In the genomic region with DNA sequence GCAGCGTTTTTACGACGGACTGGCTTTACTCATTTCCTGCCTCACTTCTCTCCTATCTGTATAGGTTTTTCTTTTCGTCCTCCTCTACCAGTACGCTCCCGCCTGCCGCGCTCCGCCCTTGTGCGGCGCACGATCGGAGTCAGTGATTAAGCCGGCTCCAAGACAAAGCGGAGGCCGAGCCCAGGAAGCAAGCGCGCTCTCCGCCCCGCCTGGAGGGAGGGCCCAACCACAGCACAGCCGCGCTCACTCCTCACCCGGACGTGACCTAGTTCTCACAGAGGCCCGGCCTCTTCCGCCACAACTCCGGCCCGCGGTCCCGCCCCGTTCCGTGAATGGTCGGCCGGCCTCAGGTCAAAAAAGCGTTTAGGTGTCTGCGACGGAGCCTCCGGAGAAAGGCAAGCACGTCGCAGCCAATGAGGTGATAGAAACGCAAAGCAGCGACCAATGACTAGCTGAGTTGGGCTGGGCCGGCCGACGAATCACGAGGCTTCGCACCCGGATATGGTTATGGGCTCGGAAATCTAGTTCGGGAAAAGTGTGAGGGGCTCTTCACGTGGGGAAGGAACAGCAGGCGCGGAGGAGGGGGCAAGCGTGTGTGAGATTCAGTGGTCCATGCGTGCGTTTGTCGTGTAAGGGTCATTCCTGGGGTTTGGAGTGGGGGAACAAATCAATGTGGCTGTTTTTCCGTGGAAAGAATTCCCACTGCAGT, we compare ENCODE assay signal across 1 cellular context.
TF ChIP-seq lines count a peak whose summit lies in the region.

TSS of gene METTL13 (plus strand) at position 494 of the 709 bp plus-strand sequence. CDS start 308 bp downstream, outside the sequence.

TF ChIP-seq in HepG2, 621 proteins besides CTCF, POLR2A, EP300 and RAD21 (continued from another document and continues in another):
- TF ChIP-seq ZNF407 (CRISPR knock-in tag; IDR thresholded peaks at IDR 0.05; ENCODE audit: not compliant biosample characterization), result no peak
- TF ChIP-seq RFXAP (CRISPR knock-in tag; IDR thresholded peaks at IDR 0.05; ENCODE audit: borderline replicate concordance), result peak; percentile 97
- TF ChIP-seq NR3C1 (CRISPR knock-in tag; IDR thresholded peaks at IDR 0.05), result no peak
- no peak for TF ChIP-seq TRIM24 (CRISPR knock-in tag; IDR thresholded peaks at IDR 0.05)
- TF ChIP-seq NCOA5 (CRISPR knock-in tag; IDR thresholded peaks at IDR 0.05), result no peak
- TF ChIP-seq, protein P1, sequence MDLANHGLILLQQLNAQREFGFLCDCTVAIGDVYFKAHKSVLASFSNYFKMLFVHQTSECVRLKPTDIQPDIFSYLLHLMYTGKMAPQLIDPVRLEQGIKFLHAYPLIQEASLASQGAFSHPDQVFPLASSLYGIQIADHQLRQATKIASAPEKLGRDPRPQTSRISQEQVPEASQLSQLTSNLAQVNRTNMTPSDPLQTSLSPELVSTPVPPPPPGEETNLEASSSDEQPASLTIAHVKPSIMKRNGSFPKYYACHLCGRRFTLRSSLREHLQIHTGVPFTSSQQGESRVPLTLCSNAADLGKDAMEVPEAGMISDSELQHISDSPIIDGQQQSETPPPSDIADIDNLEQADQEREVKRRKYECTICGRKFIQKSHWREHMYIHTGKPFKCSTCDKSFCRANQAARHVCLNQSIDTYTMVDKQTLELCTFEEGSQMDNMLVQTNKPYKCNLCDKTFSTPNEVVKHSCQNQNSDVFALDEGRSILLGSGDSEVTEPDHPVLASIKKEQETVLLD (CRISPR knock-in tag; IDR thresholded peaks at IDR 0.05; ENCODE audit: low read depth), result peak; percentile 76
- TF ChIP-seq ZNF121 (CRISPR knock-in tag; IDR thresholded peaks at IDR 0.05), result no peak
- no peak for TF ChIP-seq ONECUT2 (CRISPR knock-in tag; IDR thresholded peaks at IDR 0.05)
- no peak for TF ChIP-seq HNF4G (IDR thresholded peaks at IDR 0.05; ENCODE audit: borderline replicate concordance, low read depth, low read length)
- no peak for TF ChIP-seq HNF4G (CRISPR knock-in tag; IDR thresholded peaks at IDR 0.05; ENCODE audit: borderline replicate concordance, low read depth)
- TF ChIP-seq MED13 (CRISPR knock-in tag; IDR thresholded peaks at IDR 0.05), result no peak
- TF ChIP-seq ZNF800 (CRISPR knock-in tag; IDR thresholded peaks at IDR 0.05), result no peak
- TF ChIP-seq SUZ12 (IDR thresholded peaks at IDR 0.05; ENCODE audit: low read depth, low read length), result no peak
- TF ChIP-seq ZNF598 (CRISPR knock-in tag; IDR thresholded peaks at IDR 0.05; ENCODE audit: borderline replicate concordance), result peak; percentile 68; the same call in 1 of the 2 replicates
- no peak for TF ChIP-seq RELA (CRISPR knock-in tag; IDR thresholded peaks at IDR 0.05)
- 0 out of 2 replicates have a peak, but pooled peaks have one; percentile 67 for TF ChIP-seq ZNF136 (CRISPR knock-in tag; IDR thresholded peaks at IDR 0.05; ENCODE audit: low read depth)
- TF ChIP-seq PLSCR1 (CRISPR knock-in tag; IDR thresholded peaks at IDR 0.05; ENCODE audit: borderline replicate concordance), result no peak
- TF ChIP-seq HDAC1 (CRISPR knock-in tag; IDR thresholded peaks at IDR 0.05), result peak; percentile 89
- TF ChIP-seq, protein P2, sequence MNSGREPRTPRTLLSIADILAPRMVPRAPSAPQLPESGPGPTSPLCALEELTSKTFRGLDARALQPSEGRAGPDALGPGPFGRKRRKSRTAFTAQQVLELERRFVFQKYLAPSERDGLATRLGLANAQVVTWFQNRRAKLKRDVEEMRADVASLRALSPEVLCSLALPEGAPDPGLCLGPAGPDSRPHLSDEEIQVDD (CRISPR knock-in tag; IDR thresholded peaks at IDR 0.05; ENCODE audit: borderline replicate concordance), result no peak
- peak; percentile 81; the same call in 1 of the 2 replicates for TF ChIP-seq ZNF607 (CRISPR knock-in tag; IDR thresholded peaks at IDR 0.05; ENCODE audit: borderline replicate concordance)
- no peak for TF ChIP-seq ZNF652 (CRISPR knock-in tag; IDR thresholded peaks at IDR 0.05; ENCODE audit: borderline replicate concordance, low read depth)
- TF ChIP-seq, protein P3, sequence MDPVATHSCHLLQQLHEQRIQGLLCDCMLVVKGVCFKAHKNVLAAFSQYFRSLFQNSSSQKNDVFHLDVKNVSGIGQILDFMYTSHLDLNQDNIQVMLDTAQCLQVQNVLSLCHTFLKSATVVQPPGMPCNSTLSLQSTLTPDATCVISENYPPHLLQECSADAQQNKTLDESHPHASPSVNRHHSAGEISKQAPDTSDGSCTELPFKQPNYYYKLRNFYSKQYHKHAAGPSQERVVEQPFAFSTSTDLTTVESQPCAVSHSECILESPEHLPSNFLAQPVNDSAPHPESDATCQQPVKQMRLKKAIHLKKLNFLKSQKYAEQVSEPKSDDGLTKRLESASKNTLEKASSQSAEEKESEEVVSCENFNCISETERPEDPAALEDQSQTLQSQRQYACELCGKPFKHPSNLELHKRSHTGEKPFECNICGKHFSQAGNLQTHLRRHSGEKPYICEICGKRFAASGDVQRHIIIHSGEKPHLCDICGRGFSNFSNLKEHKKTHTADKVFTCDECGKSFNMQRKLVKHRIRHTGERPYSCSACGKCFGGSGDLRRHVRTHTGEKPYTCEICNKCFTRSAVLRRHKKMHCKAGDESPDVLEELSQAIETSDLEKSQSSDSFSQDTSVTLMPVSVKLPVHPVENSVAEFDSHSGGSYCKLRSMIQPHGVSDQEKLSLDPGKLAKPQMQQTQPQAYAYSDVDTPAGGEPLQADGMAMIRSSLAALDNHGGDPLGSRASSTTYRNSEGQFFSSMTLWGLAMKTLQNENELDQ (CRISPR knock-in tag; IDR thresholded peaks at IDR 0.05; ENCODE audit: borderline replicate concordance), result no peak
- TF ChIP-seq ZFYVE20 (CRISPR knock-in tag; IDR thresholded peaks at IDR 0.05; ENCODE audit: borderline replicate concordance, low read depth), result no peak
- TF ChIP-seq, protein P4, sequence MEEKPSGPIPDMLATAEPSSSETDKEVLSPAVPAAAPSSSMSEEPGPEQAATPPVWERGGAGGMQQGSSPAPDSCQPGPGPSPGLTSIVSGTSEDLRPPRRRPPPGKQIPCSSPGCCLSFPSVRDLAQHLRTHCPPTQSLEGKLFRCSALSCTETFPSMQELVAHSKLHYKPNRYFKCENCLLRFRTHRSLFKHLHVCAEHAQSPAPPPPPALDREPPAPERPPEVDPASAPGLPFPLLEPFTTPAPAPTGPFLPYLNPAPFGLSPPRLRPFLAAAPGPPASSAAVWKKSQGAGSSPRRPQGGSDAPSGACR (CRISPR knock-in tag; IDR thresholded peaks at IDR 0.05), result no peak
- peak; percentile 19; the same call in 1 of the 2 replicates for TF ChIP-seq ZNF609 (CRISPR knock-in tag; IDR thresholded peaks at IDR 0.05; ENCODE audit: borderline replicate concordance)
- TF ChIP-seq GRHL1 (CRISPR knock-in tag; conservative IDR thresholded peaks at IDR 0.05), result no peak
